ENCODE assay signal across 22 cellular contexts in genomic region chr4:138573246-138573645, GRCh38.
A peak's percentile ranks its signal among the peaks of the same experiment; 100 is the strongest.
DNase-seq lines count a peak whose midpoint lies in the region; ATAC-seq, FAIRE-seq and TF ChIP-seq lines count a peak whose summit lies in the region.
"Had no signal": no experiment of that assay in that cellular context is flagged by ENCODE, and none has a peak within 500 bp of the region (broad histone marks: within the 10 kb centered on the region; RNA-seq: fewer than 3 reads in every experiment).

No MANE protein-coding gene starts in this region.

- no peak overlapping the region for H3K27ac ChIP-seq in ACC112 (ENCODE audit: low read depth, low read length)
- no peak overlapping the region for H3K27ac ChIP-seq in GM23338 (ENCODE audit: low read depth)
- H3K27ac ChIP-seq in K562 (ENCODE audit: extremely low read depth, low read depth, low read length), result no peak overlapping the region
- H3K27ac ChIP-seq in thyroid gland, result no peak overlapping the region
- H3K27ac ChIP-seq: Peyer's patch had no signal

- H3K4me1 ChIP-seq in ACC112 (ENCODE audit: control insufficient read depth, insufficient read depth, low read length, unreplicated experiment) (no peaks in the 10 kb centered on the region), GM23338 (ENCODE audit: insufficient read depth) (no peaks in the 10 kb centered on the region), K562 (replicated peaks in 1 of 2; ENCODE audit: control insufficient read depth in 2 of 2, insufficient read depth in 2 of 2, low read length in 2 of 2) (no peaks in the 10 kb centered on the region), thyroid gland (no peaks in the 10 kb centered on the region)
- H3K4me1 ChIP-seq: Peyer's patch had no signal

- H3K9me1 ChIP-seq in K562 (ENCODE audit: control insufficient read depth, insufficient read depth, low read length), result no peaks in the 10 kb centered on the region

- DNase-seq in GM23338 (ENCODE audit: low spot score), result no peak
- no peak for DNase-seq in K562 (ENCODE audit: extremely low read depth in 1 of 4, low spot score in 3 of 4)
- peak; percentile 30 for DNase-seq in iris pigment epithelial cell (ENCODE audit: low read depth)
- DNase-seq in thyroid gland, result no peak
- no peak for DNase-seq in Calu3
- DNase-seq in NCI-H2081 (lab: John Stamatoyannopoulos, UW), result no peak
- DNase-seq: 8988T; CD8-positive, alpha-beta T cell; DMS53; GOT3; KG1; MG63; NCI-H1048; NCI-H1436 treated with DMSO at 0.1 percent for 48 hours; NCI-H2029 treated with DMSO at 0.1 percent for 48 hours; NCI-H2171 treated with DMSO at 0.1 percent for 48 hours; NCI-H446 treated with DMSO at 0.1 percent for 48 hours; NCI-H748 treated with DMSO at 0.1 percent for 48 hours; NK-92 treated with Interleukin-12 subunit alpha and Interleukin-12 subunit beta, amount 100 ng/mL, for 24 hours; Peyer's patch had no signal

- 0% methylated on average over 3 of the region's 3 CpGs for WGBS in K562 (ENCODE audit: insufficient coverage, low coverage, missing lambda C conversion rate)
- WGBS in thyroid gland, 2 donors, result 67 to 69% methylated on average over 3 of the region's 3 CpGs

- intact Hi-C loops in K562 (cut with micrococcal nuclease), result no loop called here
- intact Hi-C loops in thyroid gland (cut with DNase I), result no loop called here
- intact Hi-C loops in Calu3 (cut with micrococcal nuclease; ENCODE audit: unreplicated experiment), result no loop called here

- TF ChIP-seq POLR2A in K562 (conservative IDR thresholded peaks at IDR 0.05) (no peak), thyroid gland (IDR thresholded peaks at IDR 0.05) (no peak)

- peaks cover 13% of the 10 kb centered on the region for H3K9me3 Mint-ChIP-seq in GM23338
- H3K9me3 Mint-ChIP-seq in Calu3 (ENCODE audit: low read depth, unreplicated experiment), result peaks cover 3% of the 10 kb centered on the region

- no peaks in the 10 kb centered on the region for H3K9me3 ChIP-seq in K562 (replicated peaks; ENCODE audit: control insufficient read depth, insufficient read depth, low read depth, low read length)
- H3K9me3 ChIP-seq in thyroid gland, result no peaks in the 10 kb centered on the region
- H3K9me3 ChIP-seq: MG63 had no signal

- no peak overlapping the region for H3K9ac ChIP-seq in K562 (ENCODE audit: insufficient read depth in 1 of 2, low read depth in 2 of 2, low read length in 2 of 2)

- no TSS peak for BruUV-seq in K562 (replicated peaks; lab: Mats Ljungman, UMichigan)
- no TSS peak for BruUV-seq in Calu3 (replicated peaks; lab: Mats Ljungman, UMichigan)

- H3K79me2 ChIP-seq in ACC112 (ENCODE audit: control insufficient read depth, insufficient read depth, low read length, unreplicated experiment) (no peaks in the 10 kb centered on the region), GM23338 (replicated peaks; ENCODE audit: insufficient read depth) (no peaks in the 10 kb centered on the region), K562 (ENCODE audit: control insufficient read depth, insufficient read depth, low read length) (no peaks in the 10 kb centered on the region)

- no peak for TF ChIP-seq EP300 in K562 (IDR thresholded peaks at IDR 0.05; ENCODE audit: low read length)

- H3K36me3 Mint-ChIP-seq in GM23338 (ENCODE audit: low read depth) (peaks cover 13% of the 10 kb centered on the region; the same call in 2 of the 3 replicates), Calu3 (ENCODE audit: insufficient read depth, unreplicated experiment) (no peaks in the 10 kb centered on the region)
- H3K36me3 Mint-ChIP-seq: CD8-positive, alpha-beta T cell had no signal

- no peaks in the 10 kb centered on the region for H4K20me1 ChIP-seq in GM23338 (replicated peaks; ENCODE audit: insufficient read depth)
- H4K20me1 ChIP-seq in K562 (replicated peaks; ENCODE audit: control insufficient read depth, insufficient read depth, low read length), result no peaks in the 10 kb centered on the region

- H3K27ac Mint-ChIP-seq in GM23338 (no peak overlapping the region), Calu3 (ENCODE audit: unreplicated experiment) (no peak overlapping the region)
- H3K27ac Mint-ChIP-seq: CD8-positive, alpha-beta T cell had no signal

- POLR2A ChIA-PET in K562 (lab: Yijun Ruan, JAX), result interaction anchor here (0.7 kb wide), 1 partner anchor 14 kb away, joined by 3 read pairs; no protein-coding TSS in a partner anchor

- no peak for TF ChIP-seq RAD21 in K562 (CRISPR knock-in tag; conservative IDR thresholded peaks at IDR 0.05 in 1 of 2, IDR thresholded peaks at IDR 0.05 in 1 of 2)

- H3K4me1 Mint-ChIP-seq in GM23338 (peaks cover 5% of the 10 kb centered on the region), Calu3 (ENCODE audit: low read depth, unreplicated experiment) (peaks cover 9% of the 10 kb centered on the region)

- H3K4me2 ChIP-seq in GM23338 (no peak overlapping the region), K562 (ENCODE audit: insufficient read depth, low read length) (no peak overlapping the region)

- no peaks in the 10 kb centered on the region for H3K27me3 Mint-ChIP-seq in GM23338 (ENCODE audit: insufficient read depth, low read depth, poor library complexity)
- H3K27me3 Mint-ChIP-seq in Calu3 (ENCODE audit: unreplicated experiment), result no peaks in the 10 kb centered on the region

- H3K27me3 ChIP-seq in ACC112 (ENCODE audit: insufficient read depth, low read length) (no peaks in the 10 kb centered on the region), GM23338 (ENCODE audit: insufficient read depth) (no peaks in the 10 kb centered on the region), K562 (ENCODE audit: control insufficient read depth in 2 of 2, insufficient read depth in 2 of 2, low read length in 2 of 2) (no peaks in the 10 kb centered on the region), thyroid gland (no peaks in the 10 kb centered on the region)
- H3K27me3 ChIP-seq: MG63, Peyer's patch had no signal

- no peak for FAIRE-seq in K562 (lab: Jason Lieb, UNC)

- ATAC-seq in GM23338 (no peak), K562 (no peak), GM18511 (IDR thresholded peaks at IDR 0.05; ENCODE audit: unreplicated experiment) (no peak)
- ATAC-seq: CD8-positive, alpha-beta T cell had no signal

- H2AFZ ChIP-seq in ACC112 (ENCODE audit: low read length, unreplicated experiment) (peak overlapping the region; percentile 37), GM23338 (0 out of 2 replicates have a peak overlapping the region, but pooled peaks have one; percentile 49), K562 (ENCODE audit: low read depth, low read length) (peak overlapping the region; percentile 11)

- peak overlapping the region; percentile 1 for H3K4me3 ChIP-seq in ACC112 (ENCODE audit: low read depth, low read length)
- H3K4me3 ChIP-seq in GM23338, result no peak overlapping the region
- H3K4me3 ChIP-seq in K562, result no peak overlapping the region
- no peak overlapping the region for H3K4me3 ChIP-seq in thyroid gland (replicated peaks in 1 of 3)
- H3K4me3 ChIP-seq: MG63, Peyer's patch had no signal

- CTCF ChIA-PET in K562 (lab: Yijun Ruan, JAX; ENCODE audit: low intra/inter-chr PET ratio) (no interaction called here), Calu3 (lab: Charles Lee) (no interaction called here)

- TF ChIP-seq CTCF in GM23338 (conservative IDR thresholded peaks at IDR 0.05; ENCODE audit: low read depth in 2 of 2) (no peak), K562 (IDR thresholded peaks at IDR 0.05 in 2 of 3, conservative IDR thresholded peaks at IDR 0.05 in 1 of 3; ENCODE audit: insufficient read depth in 2 of 3, low read depth in 1 of 3, low read length in 3 of 3) (no peak), thyroid gland (IDR thresholded peaks at IDR 0.05) (no peak), Calu3 (IDR thresholded peaks at IDR 0.05; ENCODE audit: unreplicated experiment) (no peak)

- H3K4me3 Mint-ChIP-seq in GM23338, result no peak overlapping the region
- no peak overlapping the region for H3K4me3 Mint-ChIP-seq in Calu3 (ENCODE audit: low read depth, unreplicated experiment)
- H3K4me3 Mint-ChIP-seq: CD8-positive, alpha-beta T cell had no signal

- no peaks in the 10 kb centered on the region for H3K9me2 ChIP-seq in GM23338 (ENCODE audit: insufficient read depth)

- H3K36me3 ChIP-seq in ACC112 (ENCODE audit: insufficient read depth, low read length) (no peaks in the 10 kb centered on the region), GM23338 (ENCODE audit: insufficient read depth) (no peaks in the 10 kb centered on the region), K562 (ENCODE audit: control insufficient read depth, insufficient read depth, low read length) (no peaks in the 10 kb centered on the region), thyroid gland (no peaks in the 10 kb centered on the region)
- H3K36me3 ChIP-seq: MG63, Peyer's patch had no signal

- in situ Hi-C loops in K562 (cut with MboI), result no loop called here

- H3F3A ChIP-seq in GM23338 (replicated peaks; ENCODE audit: low read depth), result no peaks in the 10 kb centered on the region

TF ChIP-seq in K562, 482 proteins besides CTCF, POLR2A, EP300 and RAD21:
- TF ChIP-seq MAX (CRISPR knock-in tag; IDR thresholded peaks at IDR 0.05), result no peak
- TF ChIP-seq ZNF583 (CRISPR knock-in tag; IDR thresholded peaks at IDR 0.05), result no peak
- TF ChIP-seq PML (IDR thresholded peaks at IDR 0.05; ENCODE audit: low read length), result no peak
- TF ChIP-seq CC2D1A (IDR thresholded peaks at IDR 0.05), result no peak
- TF ChIP-seq MTF1 (CRISPR knock-in tag; IDR thresholded peaks at IDR 0.05; ENCODE audit: borderline replicate concordance), result no peak
